Comparison of ENCODE assay signal across 1 cellular context in genomic region chr10:11611248-11612003, GRCh38.
TF ChIP-seq lines count a peak whose summit lies in the region.

Gene USP6NL (minus strand): TSS chr10:11611650. CDS start chr10:11597634, 14,016 bp downstream.

TF ChIP-seq in K562, 482 proteins besides CTCF, POLR2A, EP300 and RAD21 (continued from another document and continues in another):
- TF ChIP-seq ZNF639 (CRISPR knock-in tag; conservative IDR thresholded peaks at IDR 0.05 in 1 of 2, IDR thresholded peaks at IDR 0.05 in 1 of 2) (peak in 1 of 2 experiments; percentile 99; a peak in 2 of 4 replicates), MIER1 (IDR thresholded peaks at IDR 0.05; ENCODE audit: low read depth) (no peak), MAZ (CRISPR knock-in tag; conservative IDR thresholded peaks at IDR 0.05 in 1 of 2, IDR thresholded peaks at IDR 0.05 in 1 of 2) (peak; percentile 55 to 96; a peak in 3 of 4 replicates), MEF2D (tag; conservative IDR thresholded peaks at IDR 0.05; ENCODE audit: low read depth) (no peak), ZNF395 (CRISPR knock-in tag; IDR thresholded peaks at IDR 0.05) (peak; percentile 80; the same call in 1 of the 2 replicates), PHF8 (IDR thresholded peaks at IDR 0.05; ENCODE audit: borderline replicate concordance, low read length) (peak; percentile 67; the same call in 1 of the 2 replicates), TBP (optimal IDR thresholded peaks at IDR 0.05; ENCODE audit: low read depth, low read length) (peak; percentile 57), HCFC1 (IDR thresholded peaks at IDR 0.05; ENCODE audit: low read depth, low read length) (peak; percentile 46), ZNF766 (CRISPR knock-in tag; conservative IDR thresholded peaks at IDR 0.05) (peak; percentile 89), ZNF384 (IDR thresholded peaks at IDR 0.05; ENCODE audit: low read depth, low read length) (0 out of 2 replicates have a peak, but pooled peaks have one; percentile 44), SRF (CRISPR knock-in tag; IDR thresholded peaks at IDR 0.05) (no peak), MNT (conservative IDR thresholded peaks at IDR 0.05) (peak in 1 of 2 experiments; percentile 15; a peak in 1 of 4 replicates), ZNF445 (CRISPR knock-in tag; IDR thresholded peaks at IDR 0.05; ENCODE audit: low read depth) (no peak), SIN3A (IDR thresholded peaks at IDR 0.05; ENCODE audit: borderline replicate concordance in 2 of 2, control insufficient read depth in 1 of 2, low read depth in 2 of 2, low read length in 2 of 2) (peak in 1 of 2 experiments; percentile 77; a peak in 1 of 4 replicates), JUND (IDR thresholded peaks at IDR 0.05; ENCODE audit: borderline replicate concordance, low read depth, low read length) (peak; percentile 36; the same call in 1 of the 2 replicates), JUND (tag; IDR thresholded peaks at IDR 0.05; ENCODE audit: borderline replicate concordance, low read depth, low read length) (no peak; the same call in 2 of the 3 replicates), SUPT5H (IDR thresholded peaks at IDR 0.05) (peak; percentile 69), GATA2 (CRISPR knock-in tag; IDR thresholded peaks at IDR 0.05) (no peak), SIN3B (IDR thresholded peaks at IDR 0.05; ENCODE audit: low read depth) (peak; percentile 16; the same call in 1 of the 2 replicates), HSF4 (CRISPR knock-in tag; IDR thresholded peaks at IDR 0.05; ENCODE audit: borderline replicate concordance) (no peak), NR2C1 (IDR thresholded peaks at IDR 0.05) (no peak), NR2C1 (tag; IDR thresholded peaks at IDR 0.05) (no peak), MXD1 (CRISPR knock-in tag; IDR thresholded peaks at IDR 0.05; ENCODE audit: borderline replicate concordance, poor library complexity, severe bottlenecking) (peak; percentile 36), POLR2H (tag; IDR thresholded peaks at IDR 0.05; ENCODE audit: low read depth) (peak; percentile 20; the same call in 1 of the 2 replicates), ZBTB1 (CRISPR knock-in tag; IDR thresholded peaks at IDR 0.05; ENCODE audit: borderline replicate concordance, low read depth) (peak; percentile 100), ZNF316 (IDR thresholded peaks at IDR 0.05) (no peak), ZNF740 (CRISPR knock-in tag; IDR thresholded peaks at IDR 0.05) (no peak), ZNF740 (tag; IDR thresholded peaks at IDR 0.05) (no peak), GATAD2A (IDR thresholded peaks at IDR 0.05) (peak; percentile 79; the same call in 1 of the 2 replicates), KDM4B (IDR thresholded peaks at IDR 0.05; ENCODE audit: borderline replicate concordance in 2 of 2, low read depth in 1 of 2) (no peak), ZBTB7A (IDR thresholded peaks at IDR 0.05; ENCODE audit: borderline replicate concordance, control insufficient read depth, low read depth, low read length) (peak; percentile 88; the same call in 1 of the 2 replicates), HLTF (IDR thresholded peaks at IDR 0.05) (no peak), ELF1 (tag; IDR thresholded peaks at IDR 0.05) (peak; percentile 94), MLLT1 (IDR thresholded peaks at IDR 0.05) (no peak), E2F5 (CRISPR knock-in tag; IDR thresholded peaks at IDR 0.05) (0 out of 2 replicates have a peak, but pooled peaks have one; percentile 27), MLX (CRISPR knock-in tag; conservative IDR thresholded peaks at IDR 0.05) (no peak), STAG1 (CRISPR knock-in tag; IDR thresholded peaks at IDR 0.05; ENCODE audit: borderline replicate concordance) (no peak), KLF13 (tag; IDR thresholded peaks at IDR 0.05; ENCODE audit: borderline replicate concordance, low read depth) (peak; percentile 35; the same call in 1 of the 2 replicates), MCM3 (IDR thresholded peaks at IDR 0.05) (no peak), NR2F6 (CRISPR knock-in tag; IDR thresholded peaks at IDR 0.05) (no peak), ZNF696 (CRISPR knock-in tag; conservative IDR thresholded peaks at IDR 0.05) (no peak), SAP30 (IDR thresholded peaks at IDR 0.05; ENCODE audit: borderline replicate concordance, insufficient read depth, low read depth, low read length, poor library complexity, severe bottlenecking) (peak; percentile 2), THRAP3 (IDR thresholded peaks at IDR 0.05; ENCODE audit: borderline replicate concordance) (no peak), L3MBTL2 (IDR thresholded peaks at IDR 0.05) (peak; percentile 77), TFAP4 (CRISPR knock-in tag; IDR thresholded peaks at IDR 0.05; ENCODE audit: borderline replicate concordance) (no peak), RUNX1 (IDR thresholded peaks at IDR 0.05; ENCODE audit: low read depth) (0 out of 2 replicates have a peak, but pooled peaks have one; percentile 5), ZNF707 (CRISPR knock-in tag; conservative IDR thresholded peaks at IDR 0.05) (no peak), DNMT1 (IDR thresholded peaks at IDR 0.05) (no peak), CHD1 (IDR thresholded peaks at IDR 0.05; ENCODE audit: low read length) (no peak), RBFOX2 (IDR thresholded peaks at IDR 0.05; ENCODE audit: low read depth, low read length) (peak; percentile 91), CREB3L1 (IDR thresholded peaks at IDR 0.05; ENCODE audit: borderline replicate concordance, low read depth) (peak; percentile 44; the same call in 1 of the 2 replicates), GTF2E2 (tag; IDR thresholded peaks at IDR 0.05) (0 out of 2 replicates have a peak, but pooled peaks have one; percentile 38), SMAD4 (CRISPR knock-in tag; conservative IDR thresholded peaks at IDR 0.05) (peak; percentile 94), SREBF1 (IDR thresholded peaks at IDR 0.05; ENCODE audit: borderline replicate concordance, low read depth, low read length) (no peak), ZNF354B (CRISPR knock-in tag; IDR thresholded peaks at IDR 0.05) (no peak), E2F6 (IDR thresholded peaks at IDR 0.05; ENCODE audit: borderline replicate concordance in 1 of 2, extremely low read depth in 1 of 2, insufficient read depth in 1 of 2, insufficient read length in 1 of 2, low read depth in 1 of 2, low read length in 1 of 2, poor library complexity in 1 of 2, severe bottlenecking in 1 of 2) (peak; percentile 64 to 95), KDM5B (IDR thresholded peaks at IDR 0.05; ENCODE audit: insufficient replicate concordance, low read depth, low read length) (peak; percentile 42)
